ENCODE assay signal across 19 cellular contexts in the genomic region with DNA sequence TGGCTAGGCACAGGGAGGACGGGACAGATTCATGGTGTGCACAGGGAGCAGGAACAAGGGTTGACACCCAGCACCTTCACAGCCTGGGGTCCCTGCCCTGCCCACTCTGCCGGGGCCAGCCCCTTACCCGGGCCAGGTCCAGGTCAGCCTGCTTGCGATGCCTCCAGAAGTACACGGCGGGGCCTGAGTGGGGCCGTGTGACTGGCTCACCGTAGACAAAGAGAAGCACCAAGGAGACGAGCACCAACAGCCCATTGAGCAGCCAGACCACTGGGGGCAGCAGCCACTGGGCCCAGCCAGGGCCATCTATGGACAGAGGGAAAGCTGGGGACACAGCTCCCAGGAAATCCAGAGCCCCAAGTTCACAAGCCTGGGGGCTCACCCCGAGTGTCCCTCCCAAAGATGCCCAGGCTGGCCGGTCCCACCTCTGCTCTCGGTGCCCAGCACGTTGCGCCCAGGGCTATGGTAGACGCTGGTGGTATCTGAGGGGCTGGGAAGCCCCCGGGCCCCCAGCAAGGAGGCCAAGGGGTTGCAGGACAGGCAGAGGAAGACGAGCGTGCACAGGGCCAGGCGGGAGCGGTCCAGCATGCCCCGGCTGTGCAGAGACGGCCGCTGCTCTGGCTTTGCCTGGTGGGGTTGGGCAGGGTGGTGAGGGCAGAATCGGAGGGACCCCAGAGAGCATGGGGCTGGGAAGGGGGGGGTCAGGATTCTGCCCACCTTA. TPM values are rescaled to one million over a fixed set of nuclear protein-coding genes. Genes with fewer than 3 reads are reported as not detected.
DNase-seq lines count a peak whose midpoint lies in the region; ATAC-seq, FAIRE-seq and TF ChIP-seq lines count a peak whose summit lies in the region.
"Had no signal": no experiment of that assay in that cellular context is flagged by ENCODE, and none has a peak within 500 bp of the region (broad histone marks: within the 10 kb centered on the region; RNA-seq: fewer than 3 reads in every experiment).

No MANE protein-coding gene starts in this region.

- H3K18ac ChIP-seq in H1 (ENCODE audit: extremely low read depth, low read length), result no peak overlapping the region

- no peak overlapping the region for H3K9ac ChIP-seq in H1 (replicated peaks in 1 of 4; ENCODE audit: extremely low read depth in 1 of 4, low read depth in 3 of 4, low read length in 3 of 4)

- H3K14ac ChIP-seq in H1 (ENCODE audit: insufficient read length), result no peak overlapping the region

- DNase-seq in BE2C (no peak), H1 (ENCODE audit: low read depth in 1 of 2, low spot score in 2 of 2) (no peak), psoas muscle (no peak), iPS-NIHi11 (ENCODE audit: low spot score) (no peak), RCC 7860 (ENCODE audit: low spot score) (no peak), NCI-H1417 treated with DMSO at 0.1 percent for 48 hours (lab: John Stamatoyannopoulos, UW) (no peak), KG1 (lab: John Stamatoyannopoulos, UW) (no peak)
- DNase-seq: activated CD4-positive, alpha-beta T cell treated with anti-CD3 and anti-CD28 coated beads, Interleukin-2, amount 50 U/mL, for 4 hours; activated T-cell treated with anti-CD3 and anti-CD28 coated beads, Interleukin-2, amount 50 U/mL, for 1 hour; DMS53; foreskin fibroblast; left lung; NCI-H2081 treated with DMSO at 0.1 percent for 48 hours; NCI-H526 treated with DMSO at 0.1 percent for 48 hours; PC-3; stimulated activated CD4-positive, alpha-beta T cell treated with anti-CD3 and anti-CD28 coated beads, Interleukin-15, amount 100 ng/mL, for 24 hours had no signal

- TF ChIP-seq CTCF in BE2C (IDR thresholded peaks at IDR 0.05; ENCODE audit: low read depth, low read length) (0 out of 2 replicates have a peak, but pooled peaks have one; percentile 6), H1 (IDR thresholded peaks at IDR 0.05; ENCODE audit: control extremely low read depth in 1 of 3, insufficient read depth in 1 of 3, low read depth in 1 of 3, low read length in 3 of 3) (peak in 2 of 3 experiments; percentile 12 to 19; a peak in 2 of 4 replicates), psoas muscle (IDR thresholded peaks at IDR 0.05) (no peak)

- FAIRE-seq in H1 (lab: Jason Lieb, UNC) (no peak), RCC 7860 (lab: Jason Lieb, UNC) (no peak)
- FAIRE-seq: TTC549 had no signal

- ATAC-seq in psoas muscle, result no peak
- ATAC-seq: PC-3 had no signal

- H3K4me3 ChIP-seq in BE2C (ENCODE audit: low read depth, low read length) (no peak overlapping the region), H1 (ENCODE audit: extremely low read depth in 1 of 4, insufficient read depth in 2 of 4, low read depth in 3 of 4, low read length in 4 of 4) (no peak overlapping the region), psoas muscle (no peak overlapping the region)
- H3K4me3 ChIP-seq: cardiac muscle cell, left lung had no signal

- H3K4me2 ChIP-seq in H1 (ENCODE audit: insufficient read depth in 1 of 2, low read depth in 2 of 2, low read length in 2 of 2), result no peak overlapping the region

- peak in 1 of 2 experiments; percentile 24; a peak in 1 of 4 replicates for TF ChIP-seq RAD21 in H1 (IDR thresholded peaks at IDR 0.05 in 1 of 2, conservative IDR thresholded peaks at IDR 0.05 in 1 of 2; ENCODE audit: low read depth in 2 of 2, low read length in 2 of 2)

- no peak overlapping the region for H2BK120ac ChIP-seq in H1 (replicated peaks; ENCODE audit: low read depth, low read length)

- no peak overlapping the region for H2BK15ac ChIP-seq in H1 (ENCODE audit: low read length)

- H3K27me3 ChIP-seq in BE2C (no peaks in the 10 kb centered on the region), H1 (replicated peaks in 1 of 4; ENCODE audit: control insufficient read depth in 3 of 4, extremely low read depth in 1 of 4, insufficient read depth in 3 of 4, low read length in 3 of 4) (no peaks in the 10 kb centered on the region), psoas muscle (ENCODE audit: insufficient read depth in 3 of 3, low read length in 2 of 3) (no peaks in the 10 kb centered on the region)
- H3K27me3 ChIP-seq: cardiac muscle cell, left lung had no signal

- no peak overlapping the region for H2BK5ac ChIP-seq in H1 (ENCODE audit: low read depth, low read length)

- no peak overlapping the region for H3K23ac ChIP-seq in H1 (ENCODE audit: insufficient read length)

- POLR2A ChIA-PET in H1 (lab: Charles Lee; ENCODE audit: partially characterized antibody), result interaction anchor here (0.6 to 24.7 kb wide), 2 partner anchors 13 to 47 kb away, joined by 3 to 532 read pairs; a partner anchor contains a TSS

- H4K5ac ChIP-seq in H1 (ENCODE audit: insufficient read length, low read depth, low read length), result no peak overlapping the region

- WGBS in H1 (ENCODE audit: extremely low coverage in 1 of 2, insufficient coverage in 1 of 2, insufficient read length in 1 of 2, insufficient replicate concordance in 2 of 2, low coverage in 1 of 2, low lambda C conversion rate in 2 of 2, missing lambda C conversion rate in 1 of 2), 2 experiments, result 91% methylated on average over 22 of the region's 24 CpGs; no CpG with 5 or more reads in 1 of the 2 experiments
- WGBS in psoas muscle, 3 donors, result 82 to 91% (median 83%) methylated on average over 23 to 24 of the region's 24 CpGs

- H4K20me1 ChIP-seq in H1 (replicated peaks in 1 of 2; ENCODE audit: control insufficient read depth in 1 of 2, insufficient read depth in 2 of 2, low read length in 2 of 2), result peaks cover 29 to 44% of the 10 kb centered on the region in 2 experiments

- no peak overlapping the region for H3K27ac ChIP-seq in H1 (ENCODE audit: low read depth, low read length)
- H3K27ac ChIP-seq in psoas muscle, result peak overlapping the region; percentile 23
- H3K27ac ChIP-seq: cardiac muscle cell, left lung had no signal

- no peak overlapping the region for H2AFZ ChIP-seq in H1 (ENCODE audit: low read length)

- H4K8ac ChIP-seq in H1 (ENCODE audit: extremely low read depth, insufficient read depth, low read length), result peak overlapping the region; percentile 18; the same call in 1 of the 2 replicates

- intact Hi-C loops in psoas muscle (cut with DNase I), result loop anchor here in 1 of 2 donors (10.0 kb wide), 1 partner anchor 218 kb away; a partner anchor contains a TSS

- no peak overlapping the region for H3K56ac ChIP-seq in H1 (replicated peaks; ENCODE audit: insufficient read length, low read depth, low read length)

- H3K79me2 ChIP-seq in H1 (ENCODE audit: control insufficient read depth in 1 of 2, insufficient read depth in 2 of 2, low read length in 2 of 2), result peaks cover 2 to 17% of the 10 kb centered on the region in 2 experiments; a peak in 2 of 4 replicates

- CTCF ChIA-PET in H1 (lab: Charles Lee; ENCODE audit: partially characterized antibody), result interaction anchor here (0.6 to 18.1 kb wide), 6 partner anchors 10 to 86 kb away, joined by 3 to 375 read pairs (median 4); no protein-coding TSS in a partner anchor

- H3K4me1 ChIP-seq in BE2C (peaks cover 21% of the 10 kb centered on the region), H1 (replicated peaks in 1 of 4; ENCODE audit: control insufficient read depth in 3 of 4, insufficient read depth in 4 of 4, low read length in 3 of 4) (peaks cover 0 to 15% (median 5%) of the 10 kb centered on the region in 4 experiments; a peak in 6 of 7 replicates), psoas muscle (peaks cover 70% of the 10 kb centered on the region)

- H3K79me1 ChIP-seq in H1 (ENCODE audit: low read depth, low read length), result peaks cover 21% of the 10 kb centered on the region

- H2BK12ac ChIP-seq in H1 (ENCODE audit: low read depth, low read length), result no peak overlapping the region

- H4K91ac ChIP-seq in H1 (replicated peaks; ENCODE audit: insufficient read length, low read length), result no peak overlapping the region

- no peak overlapping the region for H2BK20ac ChIP-seq in H1 (ENCODE audit: low read length)

- no peak for TF ChIP-seq EP300 in H1 (IDR thresholded peaks at IDR 0.05; ENCODE audit: borderline replicate concordance in 1 of 2, low read depth in 2 of 2, low read length in 2 of 2)

- TF ChIP-seq POLR2A in H1 (IDR thresholded peaks at IDR 0.05; ENCODE audit: control extremely low read depth in 1 of 2, low read depth in 2 of 2, low read length in 2 of 2), result no peak

- H3K23me2 ChIP-seq in H1 (ENCODE audit: low read depth, low read length), result no peaks in the 10 kb centered on the region; the same call in 1 of the 2 replicates

- H3K9me3 ChIP-seq in BE2C (no peaks in the 10 kb centered on the region), H1 (ENCODE audit: insufficient read depth in 2 of 2, low read depth in 1 of 2, low read length in 1 of 2) (no peaks in the 10 kb centered on the region), psoas muscle (no peaks in the 10 kb centered on the region)
- H3K9me3 ChIP-seq: left lung had no signal

- H3K4ac ChIP-seq in H1 (replicated peaks; ENCODE audit: insufficient read length, low read depth, low read length), result no peak overlapping the region

- no peak overlapping the region for H2AK5ac ChIP-seq in H1 (ENCODE audit: low read depth, low read length)

- peaks cover 61% of the 10 kb centered on the region for H3K36me3 ChIP-seq in BE2C
- H3K36me3 ChIP-seq in H1 (ENCODE audit: control insufficient read depth in 2 of 4, insufficient read depth in 4 of 4, low read length in 3 of 4), result peaks cover 23 to 60% (median 42%) of the 10 kb centered on the region in 4 experiments; a peak in 7 of 8 replicates
- H3K36me3 ChIP-seq in psoas muscle (ENCODE audit: insufficient read depth in 1 of 2, low read depth in 1 of 2), result peaks cover 3 to 75% of the 10 kb centered on the region in 2 donors
- H3K36me3 ChIP-seq: cardiac muscle cell had no signal

TF ChIP-seq in H1, 55 proteins besides CTCF, POLR2A, EP300 and RAD21 (continues in another document):
- no peak for TF ChIP-seq SUZ12 (IDR thresholded peaks at IDR 0.05; ENCODE audit: low read length)
- TF ChIP-seq SRF (IDR thresholded peaks at IDR 0.05; ENCODE audit: low read depth, low read length), result no peak

RNA-seq across cellular contexts. Expression of a gene that starts 19.8 kb away (rescaled TPM):
- polyA plus RNA-seq in BE2C (2012; ENCODE audit: insufficient read depth, insufficient read length, low read depth), result 73.2 TPM
- 241 TPM for polyA plus RNA-seq in PFSK-1 (2012; ENCODE audit: insufficient read length, low read depth)
- 69.9 and 70.8 TPM in 2 replicates for total RNA-seq in H1 (2021; fragmentation: NEBNext Ultra II Directional; extraction: Animal tissue kit (Norgen Biotek cat#: 25700))
- 28.6 and 64.6 TPM in 2 replicates for polyA plus RNA-seq in H1 (2011; rRNA removed)
- polyA plus RNA-seq in H1 (2011; cell fraction: cytosol; rRNA removed), result 34.1 TPM
- 270 TPM for polyA plus RNA-seq in H1 (2011; cell fraction: nucleus; rRNA removed)
- 45.2 to 64.7 TPM (median 53.7 TPM) in 4 replicates for polyA plus RNA-seq in H1 (2012, experiment 1 of 2)
- polyA plus RNA-seq in H1 (2012, experiment 2 of 2), result 36.4 TPM
- 88.4 TPM for polyA plus RNA-seq in H1 (2013, experiment 1 of 2)
- polyA plus RNA-seq in H1 (2013, experiment 2 of 2), result 76.5 TPM
- polyA minus RNA-seq in H1 (2011; rRNA and poly(A)+ RNA removed), result 21.0 and 35.5 TPM in 2 replicates
- 60.1 TPM for polyA minus RNA-seq in H1 (2011; cell fraction: cytosol; rRNA and poly(A)+ RNA removed)
- polyA minus RNA-seq in H1 (2011; cell fraction: nucleus; rRNA and poly(A)+ RNA removed), result 90.1 TPM
- total RNA-seq in psoas muscle, result 10 to 100 TPM; 16.1 to 43.0 (median 31.1) TPM
- 10 to 100 TPM in 2 of 3 donors, 1 to 10 TPM in 1; 6.2 to 19.2 (median 17.7) TPM for polyA plus RNA-seq in psoas muscle
